In genomic region chr5:127943061-127943371, GRCh38 we compare ENCODE assay signal across 12 cellular contexts.
DNase-seq lines count a peak whose midpoint lies in the region; ATAC-seq and TF ChIP-seq lines count a peak whose summit lies in the region.
"Had no signal": no experiment of that assay in that cellular context is flagged by ENCODE, and none has a peak within 500 bp of the region (broad histone marks: within the 10 kb centered on the region; RNA-seq: fewer than 3 reads in every experiment).

No MANE protein-coding gene starts in this region.

- H2AFZ ChIP-seq in Karpas-422 (ENCODE audit: low read length), result no peak overlapping the region

- no peak for DNase-seq in Karpas-422
- DNase-seq in breast epithelium (ENCODE audit: low spot score in 2 of 2), result no peak
- no peak for DNase-seq in NCI-H1105 (lab: John Stamatoyannopoulos, UW)
- DNase-seq in 8988T, result no peak
- DNase-seq: activated naive CD8-positive, alpha-beta T cell treated with anti-CD3 and anti-CD28 coated beads for 36 hours; NCI-H2081; stimulated activated CD4-positive, alpha-beta T cell treated with anti-CD3 and anti-CD28 coated beads, Interleukin-1b, Interleukin-23, amount 100 ng/mL, for 48 hours had no signal

- no peaks in the 10 kb centered on the region for H3K27me3 ChIP-seq in Karpas-422 (ENCODE audit: low read length)
- H3K27me3 ChIP-seq in breast epithelium, result no peaks in the 10 kb centered on the region

- no peaks in the 10 kb centered on the region for H3K27me3 Mint-ChIP-seq in stimulated activated memory B cell treated with anti-CD40 and anti-IgM and Interleukin-4, amounts not matched to agents 10 μg/mL and 1 μg/mL and 100 μg/mL, for 72 hours
- H3K27me3 Mint-ChIP-seq: activated naive CD8-positive, alpha-beta T cell treated with anti-CD3 and anti-CD28 coated beads for 36 hours; central memory CD8-positive, alpha-beta T cell had no signal

- H3K27ac ChIP-seq in Karpas-422 (ENCODE audit: low read length), result no peak overlapping the region
- H3K27ac ChIP-seq in breast epithelium, result no peak overlapping the region

- H4K20me1 ChIP-seq in Karpas-422 (ENCODE audit: insufficient read depth, low read depth, low read length), result no peaks in the 10 kb centered on the region

- no peak for TF ChIP-seq POLR2A in breast epithelium (IDR thresholded peaks at IDR 0.05)

- H3K9me3 Mint-ChIP-seq in stimulated activated memory B cell treated with anti-CD40 and anti-IgM and Interleukin-4, amounts not matched to agents 10 μg/mL and 1 μg/mL and 100 μg/mL, for 72 hours, result no peaks in the 10 kb centered on the region
- H3K9me3 Mint-ChIP-seq: activated naive CD8-positive, alpha-beta T cell treated with anti-CD3 and anti-CD28 coated beads for 36 hours; central memory CD8-positive, alpha-beta T cell had no signal

- no peaks in the 10 kb centered on the region for H3K79me2 ChIP-seq in Karpas-422 (ENCODE audit: low read length)

- no peak overlapping the region for H3K27ac Mint-ChIP-seq in stimulated activated memory B cell treated with anti-CD40 and anti-IgM and Interleukin-4, amounts not matched to agents 10 μg/mL and 1 μg/mL and 100 μg/mL, for 72 hours

- no peak for TF ChIP-seq CTCF in breast epithelium (IDR thresholded peaks at IDR 0.05)

- H3K4me3 ChIP-seq in Karpas-422 (ENCODE audit: low read length) (no peak overlapping the region), breast epithelium (no peak overlapping the region)

- intact Hi-C loops in breast epithelium (cut with DNase I; ENCODE audit: low total_unique reads), result no loop called here

- peaks cover 16% of the 10 kb centered on the region for H3K36me3 Mint-ChIP-seq in stimulated activated memory B cell treated with anti-CD40 and anti-IgM and Interleukin-4, amounts not matched to agents 10 μg/mL and 1 μg/mL and 100 μg/mL, for 72 hours
- H3K36me3 Mint-ChIP-seq: activated naive CD8-positive, alpha-beta T cell treated with anti-CD3 and anti-CD28 coated beads for 36 hours had no signal

- no peak overlapping the region for H3K9ac ChIP-seq in Karpas-422 (ENCODE audit: low read length)

- H3K9me3 ChIP-seq in Karpas-422 (ENCODE audit: low read length), result no peaks in the 10 kb centered on the region
- H3K9me3 ChIP-seq in breast epithelium, result no peaks in the 10 kb centered on the region

- H3K4me1 ChIP-seq in Karpas-422 (ENCODE audit: low read length), result peaks cover 13% of the 10 kb centered on the region
- H3K4me1 ChIP-seq in breast epithelium, result no peaks in the 10 kb centered on the region

- H3K4me1 Mint-ChIP-seq in stimulated activated memory B cell treated with anti-CD40 and anti-IgM and Interleukin-4, amounts not matched to agents 10 μg/mL and 1 μg/mL and 100 μg/mL, for 72 hours, result no peaks in the 10 kb centered on the region
- H3K4me1 Mint-ChIP-seq: activated naive CD8-positive, alpha-beta T cell treated with anti-CD3 and anti-CD28 coated beads for 36 hours; central memory CD8-positive, alpha-beta T cell had no signal

- ATAC-seq in GM18511 (IDR thresholded peaks at IDR 0.05; ENCODE audit: unreplicated experiment) (peak; percentile 83), GM21423 (IDR thresholded peaks at IDR 0.05; ENCODE audit: unreplicated experiment) (peak; percentile 64), HG02885 (IDR thresholded peaks at IDR 0.05; ENCODE audit: poor library complexity, unreplicated experiment) (peak; percentile 78)
- ATAC-seq in stimulated activated memory B cell treated with anti-CD40 and anti-IgM and Interleukin-4, amounts not matched to agents 10 μg/mL and 1 μg/mL and 100 μg/mL, for 72 hours, result no peak

- H3K36me3 ChIP-seq in Karpas-422 (ENCODE audit: insufficient read depth, low read length), result no peaks in the 10 kb centered on the region
- no peaks in the 10 kb centered on the region for H3K36me3 ChIP-seq in breast epithelium

- no peak overlapping the region for H3K4me3 Mint-ChIP-seq in stimulated activated memory B cell treated with anti-CD40 and anti-IgM and Interleukin-4, amounts not matched to agents 10 μg/mL and 1 μg/mL and 100 μg/mL, for 72 hours
- H3K4me3 Mint-ChIP-seq: activated naive CD8-positive, alpha-beta T cell treated with anti-CD3 and anti-CD28 coated beads for 36 hours; central memory CD8-positive, alpha-beta T cell had no signal

- H3K4me2 ChIP-seq in Karpas-422 (ENCODE audit: low read depth, low read length, poor library complexity, severe bottlenecking), result peak overlapping the region; percentile 16

- no peaks in the 10 kb centered on the region for H3K9me2 ChIP-seq in Karpas-422 (replicated peaks; ENCODE audit: insufficient read depth, low read length)
